ENCODE assay signal across 10 cellular contexts in genomic region chr2:84878896-84879594, GRCh38. TPM values are rescaled to one million over a fixed set of nuclear protein-coding genes. Genes with fewer than 3 reads are reported as not detected.
DNase-seq lines count a peak whose midpoint lies in the region; ATAC-seq lines count a peak whose summit lies in the region.
"Had no signal": no experiment of that assay in that cellular context is flagged by ENCODE, and none has a peak within 500 bp of the region (broad histone marks: within the 10 kb centered on the region; RNA-seq: fewer than 3 reads in every experiment).

No MANE protein-coding gene starts in this region.

- H3K4me1 Mint-ChIP-seq in activated T-cell treated with anti-CD3 and anti-CD28 coated beads, Interleukin-2, amount 50 U/mL, for 4 hours (ENCODE audit: low read depth), result peaks cover 65% of the 10 kb centered on the region
- peaks cover 75% of the 10 kb centered on the region for H3K4me1 Mint-ChIP-seq in activated T-cell treated with anti-CD3 and anti-CD28 coated beads, Interleukin-2, amount 50 U/mL, for 72 hours (ENCODE audit: low read depth)

- H3K27me3 Mint-ChIP-seq in activated T-cell treated with anti-CD3 and anti-CD28 coated beads, Interleukin-2, amount 50 U/mL, for 4 hours (ENCODE audit: low read depth), result no peaks in the 10 kb centered on the region
- H3K27me3 Mint-ChIP-seq in activated T-cell treated with anti-CD3 and anti-CD28 coated beads, Interleukin-2, amount 50 U/mL, for 72 hours (ENCODE audit: low read depth), result no peaks in the 10 kb centered on the region

- no peak for ATAC-seq in activated T-cell treated with anti-CD3 and anti-CD28 coated beads, Interleukin-2, amount 50 U/mL, for 4 hours
- no peak for ATAC-seq in activated T-cell treated with anti-CD3 and anti-CD28 coated beads, Interleukin-2, amount 50 U/mL, for 72 hours (replicated peaks in 1 of 2)
- no peak for ATAC-seq in stimulated activated naive CD8-positive, alpha-beta T cell treated with anti-CD3 and anti-CD28 coated beads, Interleukin-15, Interleukin-2, amounts not matched to agents 100 U/mL and 50 U/mL, for 24 hours
- ATAC-seq in HG02678 (IDR thresholded peaks at IDR 0.05; ENCODE audit: unreplicated experiment) (no peak), HG03196 (IDR thresholded peaks at IDR 0.05; ENCODE audit: unreplicated experiment) (no peak)

- peak overlapping the region; percentile 89 for H3K4me3 Mint-ChIP-seq in activated T-cell treated with anti-CD3 and anti-CD28 coated beads, Interleukin-2, amount 50 U/mL, for 4 hours
- H3K4me3 Mint-ChIP-seq in activated T-cell treated with anti-CD3 and anti-CD28 coated beads, Interleukin-2, amount 50 U/mL, for 72 hours, result peak overlapping the region; percentile 94 to 98

- H3K27ac Mint-ChIP-seq in activated T-cell treated with anti-CD3 and anti-CD28 coated beads, Interleukin-2, amount 50 U/mL, for 72 hours, result peak overlapping the region; percentile 47

- peaks cover 11% of the 10 kb centered on the region for H3K36me3 Mint-ChIP-seq in activated T-cell treated with anti-CD3 and anti-CD28 coated beads, Interleukin-2, amount 50 U/mL, for 4 hours (ENCODE audit: insufficient read depth)
- H3K36me3 Mint-ChIP-seq in activated T-cell treated with anti-CD3 and anti-CD28 coated beads, Interleukin-2, amount 50 U/mL, for 72 hours (ENCODE audit: insufficient read depth in 2 of 2), result peaks cover 5 to 7% of the 10 kb centered on the region in 2 donors

- no peaks in the 10 kb centered on the region for H3K9me3 Mint-ChIP-seq in activated T-cell treated with anti-CD3 and anti-CD28 coated beads, Interleukin-2, amount 50 U/mL, for 4 hours
- no peaks in the 10 kb centered on the region for H3K9me3 Mint-ChIP-seq in activated T-cell treated with anti-CD3 and anti-CD28 coated beads, Interleukin-2, amount 50 U/mL, for 72 hours

- DNase-seq in activated T-cell treated with anti-CD3 and anti-CD28 coated beads, Interleukin-2, amount 50 U/mL, for 4 hours, result no peak
- no peak for DNase-seq in activated T-cell treated with anti-CD3 and anti-CD28 coated beads for 4 hours
- no peak for DNase-seq in activated T-cell treated with anti-CD3 and anti-CD28 coated beads, Interleukin-2, amount 50 U/mL, for 72 hours
- peak; percentile 35 for DNase-seq in iris pigment epithelial cell (ENCODE audit: low read depth)
- peak; percentile 7 for DNase-seq in stimulated activated naive CD8-positive, alpha-beta T cell treated with anti-CD3 and anti-CD28 coated beads, Interleukin-15, Interleukin-2, amounts not matched to agents 100 U/mL and 50 U/mL, for 24 hours
- no peak for DNase-seq in DMS 273 treated with DMSO at 0.1 percent for 48 hours (lab: John Stamatoyannopoulos, UW)
- DNase-seq: amygdala, stomach had no signal

RNA-seq across cellular contexts. Expression of gene TRABD2A, which starts 1.8 kb away (rescaled TPM):
- 10 to 100 TPM; 21.2 to 29.4 (median 22.2) TPM for total RNA-seq in activated T-cell treated with anti-CD3 and anti-CD28 coated beads, Interleukin-2, amount 50 U/mL, for 4 hours
- total RNA-seq in activated T-cell treated with anti-CD3 and anti-CD28 coated beads, Interleukin-2, amount 50 U/mL, for 72 hours, result 10 to 100 TPM; 35.1 to 39.4 TPM

RNA-seq across cellular contexts. Expression of gene TMSB10, which starts 26.4 kb away (rescaled TPM):
- 1,000 to 10,000 TPM; 1,023 to 1,175 (median 1,139) TPM for total RNA-seq in activated T-cell treated with anti-CD3 and anti-CD28 coated beads, Interleukin-2, amount 50 U/mL, for 4 hours
- 1,000 to 10,000 TPM in 1 of 2 donors, 100 to 1,000 TPM in 1; 884 to 1,078 TPM for total RNA-seq in activated T-cell treated with anti-CD3 and anti-CD28 coated beads, Interleukin-2, amount 50 U/mL, for 72 hours

Comparison
In these comparisons a context has a peak if more than half of its experiments do, and no peak if none do; other contexts are left out.
1. DNase-seq: peak in iris pigment epithelial cell (single experiment) and stimulated activated naive CD8-positive, alpha-beta T cell treated with anti-CD3 and anti-CD28 coated beads, Interleukin-15, Interleukin-2, amounts not matched to agents 100 U/mL and 50 U/mL, for 24 hours (single experiment); none in activated T-cell treated with anti-CD3 and anti-CD28 coated beads, Interleukin-2, amount 50 U/mL, for 4 hours (single experiment), activated T-cell treated with anti-CD3 and anti-CD28 coated beads for 4 hours (single experiment), activated T-cell treated with anti-CD3 and anti-CD28 coated beads, Interleukin-2, amount 50 U/mL, for 72 hours (0 of 2) and DMS 273 treated with DMSO at 0.1 percent for 48 hours (single experiment).